ENCODE assay signal across 22 cellular contexts in the genomic region with DNA sequence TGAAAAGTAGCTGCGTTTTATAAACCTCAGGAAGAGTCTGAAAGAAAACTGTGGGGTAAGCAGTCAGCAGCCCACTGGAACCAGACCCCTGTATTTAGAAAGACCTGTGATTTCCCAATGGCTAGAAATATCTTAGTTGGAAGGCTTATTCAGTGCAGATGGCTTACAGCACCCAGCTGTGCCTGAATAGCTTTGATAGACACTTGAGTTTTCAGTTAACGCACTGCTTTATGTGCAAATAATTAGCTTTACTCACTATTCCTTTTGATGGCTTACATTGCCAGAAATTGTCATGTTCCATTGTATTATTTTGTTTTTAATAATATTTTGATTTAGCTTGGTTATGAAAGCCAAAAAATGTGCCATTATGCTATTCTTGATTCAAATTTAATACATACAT.
"Had no signal": no experiment of that assay in that cellular context is flagged by ENCODE, and none has a peak within 500 bp of the region (broad histone marks: within the 10 kb centered on the region; RNA-seq: fewer than 3 reads in every experiment).

No MANE protein-coding gene starts in this region.

- ATAC-seq: activated naive CD4-positive, alpha-beta T cell treated with anti-CD3 and anti-CD28 coated beads, Interleukin-2, amount 50 U/mL, for 72 hours; activated naive CD8-positive, alpha-beta T cell treated with anti-CD3 and anti-CD28 coated beads, Interleukin-2, amount 50 U/mL, for 24 hours; activated T-cell treated with anti-CD3 and anti-CD28 coated beads, Interleukin-2, amount 50 U/mL, for 4 hours; body of pancreas had no signal

- DNase-seq: activated CD4-positive, alpha-beta memory T cell treated with anti-CD3 and anti-CD28 coated beads for 36 hours; activated CD4-positive, alpha-beta T cell treated with anti-CD3 and anti-CD28 coated beads, Interleukin-2, amount 10 ng/mL, durations not matched to agents 7 days and 5 days; activated CD4-positive, CD25-positive, alpha-beta regulatory T cell; activated CD8-positive, alpha-beta memory T cell treated with anti-CD3 and anti-CD28 coated beads for 24 hours; activated effector memory CD4-positive, alpha-beta T cell treated with anti-CD3 and anti-CD28 coated beads, Interleukin-2, amount 50 U/mL, for 16 hours; activated naive CD4-positive, alpha-beta T cell treated with Interleukin-2 at 50 U/mL for 16 hours; activated naive CD8-positive, alpha-beta T cell treated with anti-CD3 and anti-CD28 coated beads, Interleukin-2, amount 50 U/mL, for 24 hours; activated T-cell treated with anti-CD3 and anti-CD28 coated beads, Interleukin-2, amount 50 U/mL, for 4 hours; amniotic stem cell; body of pancreas; central memory CD4-positive, alpha-beta T cell; KG1; NCI-H1048; NCI-H2029 treated with DMSO at 0.1 percent for 48 hours; NCI-H226; NCI-H69; Peyer's patch; Right ventricle myocardium superior; SJCRH30; SK-N-SH; T-helper 1 cell had no signal
